ENCODE assay signal across 8 cellular contexts in the genomic region with DNA sequence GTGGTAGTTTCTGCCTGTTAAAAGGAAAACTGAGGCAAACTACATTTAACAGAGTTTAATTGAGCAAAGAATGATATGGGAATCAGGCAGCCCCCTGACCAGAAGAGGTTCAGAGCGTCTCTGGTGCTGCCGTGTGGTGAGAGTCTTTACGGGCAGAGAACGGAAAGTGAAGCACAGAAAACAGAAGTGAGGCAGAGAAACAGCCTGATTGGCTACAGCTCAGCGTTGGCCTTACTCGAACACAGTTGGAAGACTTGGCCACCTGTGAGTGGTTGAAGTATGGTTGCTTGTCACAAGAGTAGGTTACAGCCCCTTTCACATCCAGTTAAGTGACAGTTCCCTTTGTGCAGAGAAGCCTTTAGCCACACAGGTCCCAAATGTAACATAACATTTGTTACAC. TPM values are rescaled to one million over a fixed set of nuclear protein-coding genes. Genes with fewer than 3 reads are reported as not detected.
DNase-seq lines count a peak whose midpoint lies in the region; ATAC-seq, FAIRE-seq and TF ChIP-seq lines count a peak whose summit lies in the region.

No MANE protein-coding gene starts in this region.

- H3K4me1 ChIP-seq in Loucy (ENCODE audit: insufficient read depth, low read length, poor library complexity, severe bottlenecking) = peaks cover 21% of the 10 kb centered on the region
- peaks cover 2% of the 10 kb centered on the region; the same call in 1 of the 2 replicates for H3K4me1 ChIP-seq in PC-3 (ENCODE audit: insufficient read depth, low read length)

- H3K9me3 Mint-ChIP-seq in activated naive CD4-positive, alpha-beta T cell treated with anti-CD3 and anti-CD28 coated beads, Interleukin-2, amount 50 U/mL, for 72 hours = no peaks in the 10 kb centered on the region

- H2AFZ ChIP-seq in Loucy (ENCODE audit: low read length) = peak overlapping the region; percentile 83
- no peak overlapping the region for H2AFZ ChIP-seq in PC-3 (ENCODE audit: low read length)

- no peak for FAIRE-seq in H54 (lab: Jason Lieb, UNC)

- H3K36me3 ChIP-seq in Loucy (ENCODE audit: insufficient read depth, low read length) (no peaks in the 10 kb centered on the region), PC-3 (ENCODE audit: low read depth, low read length) (no peaks in the 10 kb centered on the region)

- H4K20me1 ChIP-seq in Loucy (ENCODE audit: insufficient read depth, low read length, poor library complexity, severe bottlenecking) = no peaks in the 10 kb centered on the region
- no peaks in the 10 kb centered on the region for H4K20me1 ChIP-seq in PC-3 (ENCODE audit: low read length)

- no peak overlapping the region for H3K27ac ChIP-seq in PC-3 (ENCODE audit: low read length)

- TF ChIP-seq CTCF in Loucy (conservative IDR thresholded peaks at IDR 0.05; ENCODE audit: low read length) (no peak), PC-3 (conservative IDR thresholded peaks at IDR 0.05; ENCODE audit: low read depth, low read length) (no peak)

- no peaks in the 10 kb centered on the region for H3K79me2 ChIP-seq in Loucy (ENCODE audit: insufficient read depth, low read length)
- H3K79me2 ChIP-seq in PC-3 (ENCODE audit: low read length) = no peaks in the 10 kb centered on the region

- H3K27ac Mint-ChIP-seq in activated naive CD4-positive, alpha-beta T cell treated with anti-CD3 and anti-CD28 coated beads, Interleukin-2, amount 50 U/mL, for 72 hours = peak overlapping the region; percentile 67 to 88

- no peaks in the 10 kb centered on the region for H3K9me2 ChIP-seq in Loucy (replicated peaks; ENCODE audit: low read depth, low read length)
- no peaks in the 10 kb centered on the region for H3K9me2 ChIP-seq in PC-3 (replicated peaks; ENCODE audit: low read length)

- H3K9me3 ChIP-seq in Loucy (ENCODE audit: insufficient read depth, low read depth, low read length) (no peaks in the 10 kb centered on the region), PC-3 (ENCODE audit: low read length) (no peaks in the 10 kb centered on the region)

- POLR2A ChIA-PET in PC-3 (lab: Charles Lee; ENCODE audit: unreplicated experiment) = no interaction called here

- H3F3A ChIP-seq in Loucy (ENCODE audit: low read depth) = no peaks in the 10 kb centered on the region
- no peaks in the 10 kb centered on the region for H3F3A ChIP-seq in PC-3 (ENCODE audit: low read length, unreplicated experiment)

- peak; percentile 97 for ATAC-seq in GM21576 (IDR thresholded peaks at IDR 0.05; ENCODE audit: unreplicated experiment)
- peak; percentile 98 to 100 for ATAC-seq in activated naive CD4-positive, alpha-beta T cell treated with anti-CD3 and anti-CD28 coated beads, Interleukin-2, amount 50 U/mL, for 72 hours
- no peak for ATAC-seq in PC-3

- DNase-seq in activated naive CD4-positive, alpha-beta T cell treated with anti-CD3 and anti-CD28 coated beads, Interleukin-2, amount 50 U/mL, for 72 hours (ENCODE audit: low spot score in 2 of 2) = peak; percentile 44 to 61
- DNase-seq in myocyte (ENCODE audit: low read depth) (peak; percentile 93), NCI-H524 treated with DMSO at 0.1 percent for 48 hours (lab: John Stamatoyannopoulos, UW) (no peak), PC-3 (no peak), H54 (ENCODE audit: insufficient read length, low spot score) (no peak)

- no peaks in the 10 kb centered on the region for H3K36me3 Mint-ChIP-seq in activated naive CD4-positive, alpha-beta T cell treated with anti-CD3 and anti-CD28 coated beads, Interleukin-2, amount 50 U/mL, for 72 hours

- H3K9ac ChIP-seq in Loucy (ENCODE audit: low read depth, low read length, poor library complexity, severe bottlenecking) (peak overlapping the region; percentile 75), PC-3 (ENCODE audit: low read length) (no peak overlapping the region)

- BruUV-seq in PC-3 (replicated peaks; lab: Mats Ljungman, UMichigan) = no TSS peak

- H3K4me3 ChIP-seq in Loucy (ENCODE audit: low read length, poor library complexity, severe bottlenecking) (peak overlapping the region; percentile 73), PC-3 (ENCODE audit: low read length) (no peak overlapping the region)

- CTCF ChIA-PET in PC-3 (lab: Charles Lee) = no interaction called here

- TF ChIP-seq POLR2A in GM15510 (IDR thresholded peaks at IDR 0.05; ENCODE audit: borderline replicate concordance, extremely low read depth, insufficient read length) = peak; percentile 67
- TF ChIP-seq POLR2A in H54 (IDR thresholded peaks at IDR 0.05; ENCODE audit: low read depth, low read length) = no peak

- no peaks in the 10 kb centered on the region for H3K27me3 ChIP-seq in Loucy (ENCODE audit: insufficient read depth, low read length, poor library complexity, severe bottlenecking)
- no peaks in the 10 kb centered on the region for H3K27me3 ChIP-seq in PC-3 (ENCODE audit: low read length)

- H3K4me2 ChIP-seq in Loucy (ENCODE audit: low read depth, low read length, poor library complexity, severe bottlenecking) (peak overlapping the region; percentile 80), PC-3 (ENCODE audit: low read length) (no peak overlapping the region)

- intact Hi-C loops in PC-3 (cut with micrococcal nuclease) = no loop called here

RNA-seq across cellular contexts. Expression of a gene that starts 16.9 kb away (rescaled TPM):
- total RNA-seq in activated naive CD4-positive, alpha-beta T cell treated with anti-CD3 and anti-CD28 coated beads, Interleukin-2, amount 50 U/mL, for 72 hours = 1 to 10 TPM in 1 of 2 donors, under 1 TPM in 1; 0.89 to 1.2 TPM
- total RNA-seq in myocyte = 0.35 and 0.47 TPM in 2 replicates
- not detected for polyA plus RNA-seq in myocyte (2012)
- total RNA-seq in PC-3 (2014; rRNA removed) = 40.4 and 48.1 TPM in 2 replicates

Comparison
In these comparisons a context has a peak if more than half of its experiments do, and no peak if none do; other contexts are left out.
1. DNase-seq: peak in activated naive CD4-positive, alpha-beta T cell treated with anti-CD3 and anti-CD28 coated beads, Interleukin-2, amount 50 U/mL, for 72 hours (2 of 2) and myocyte (single experiment); none in NCI-H524 treated with DMSO at 0.1 percent for 48 hours (single experiment), PC-3 (single experiment) and H54 (single experiment).
2. RNA of a gene that starts 16.9 kb away (total RNA-seq): 40.4 to 48.1 TPM in PC-3; 0.89 to 1.2 TPM in activated naive CD4-positive, alpha-beta T cell treated with anti-CD3 and anti-CD28 coated beads, Interleukin-2, amount 50 U/mL, for 72 hours and 0.35 to 0.47 TPM in myocyte; every median in the first group is over 10 times any median in the second.